ENCODE assay signal across 25 cellular contexts in genomic region chr1:18191037-18191867, GRCh38.
DNase-seq lines count a peak whose midpoint lies in the region; ATAC-seq and TF ChIP-seq lines count a peak whose summit lies in the region.
"Had no signal": no experiment of that assay in that cellular context is flagged by ENCODE, and none has a peak within 500 bp of the region (broad histone marks: within the 10 kb centered on the region; RNA-seq: fewer than 3 reads in every experiment).

No MANE protein-coding gene starts in this region.

- no peak overlapping the region for H3K27ac ChIP-seq in GM23338 (ENCODE audit: low read depth)
- peak overlapping the region; percentile 27 for H3K27ac ChIP-seq in angular gyrus (ENCODE audit: low read depth, low read length)
- H3K27ac ChIP-seq: gastroesophageal sphincter, upper lobe of left lung had no signal

- H3K4me3 Mint-ChIP-seq in GM23338 (no peak overlapping the region), neural crest cell (no peak overlapping the region)
- H3K4me3 Mint-ChIP-seq: activated naive CD8-positive, alpha-beta T cell treated with anti-CD3 and anti-CD28 coated beads, Interleukin-2, amount 50 U/mL, for 24 hours; naive thymus-derived CD8-positive, alpha-beta T cell; stimulated activated naive B cell treated with anti-CD40 and anti-IgM and Interleukin-4, amounts not matched to agents 10 μg/mL and 1 μg/mL and 100 μg/mL, for 72 hours; T-helper 1 cell treated with Interleukin-12 subunit alpha and Interleukin-12 subunit beta and Interleukin-4 antibody, amounts not matched to agents 30 μg/mL and 1 μg/mL, for 36 hours had no signal

- H3K4me1 ChIP-seq in GM23338 (ENCODE audit: insufficient read depth), result peaks cover 3% of the 10 kb centered on the region
- H3K4me1 ChIP-seq: gastroesophageal sphincter, upper lobe of left lung had no signal

- DNase-seq in GM23338 (ENCODE audit: low spot score), result no peak
- peak; percentile 73 for DNase-seq in NCI-H446 treated with DMSO at 0.1 percent for 48 hours (lab: John Stamatoyannopoulos, UW)
- DNase-seq in neural crest cell (ENCODE audit: low read depth, low spot score), result no peak
- DNase-seq in SW 1271 (lab: John Stamatoyannopoulos, UW), result no peak
- DNase-seq in NCI-H526 treated with DMSO at 0.1 percent for 48 hours (lab: John Stamatoyannopoulos, UW), result no peak
- DNase-seq: activated CD4-positive, alpha-beta T cell treated with anti-CD3 and anti-CD28 coated beads, Interleukin-2, amount 50 U/mL, for 48 hours; activated naive CD4-positive, alpha-beta T cell; activated naive CD8-positive, alpha-beta T cell treated with anti-CD3 and anti-CD28 coated beads, Interleukin-2, amount 50 U/mL, for 24 hours; activated T-cell treated with anti-CD3 and anti-CD28 coated beads, Interleukin-2, amount 50 U/mL, for 48 hours; dermis blood vessel endothelial cell; hippocampal formation; KBM-7; naive thymus-derived CD8-positive, alpha-beta T cell; NCI-H1105; NCI-H2029; NCI-H345; NK-92 treated with Interleukin-12 subunit alpha and Interleukin-12 subunit beta, amount 100 ng/mL, for 24 hours; stimulated activated naive B cell treated with anti-CD40 and anti-IgM and Interleukin-4, amounts not matched to agents 10 μg/mL and 1 μg/mL and 100 μg/mL, for 72 hours; upper lobe of left lung had no signal

- TF ChIP-seq CTCF in GM23338 (conservative IDR thresholded peaks at IDR 0.05; ENCODE audit: low read depth in 2 of 2), result no peak
- no peak for TF ChIP-seq CTCF in neural crest cell (conservative IDR thresholded peaks at IDR 0.05)

- no peaks in the 10 kb centered on the region for H3K36me3 ChIP-seq in GM23338 (ENCODE audit: insufficient read depth)
- H3K36me3 ChIP-seq: gastroesophageal sphincter, upper lobe of left lung had no signal

- H3K27ac Mint-ChIP-seq in GM23338 (no peak overlapping the region), neural crest cell (ENCODE audit: unreplicated experiment) (peak overlapping the region; percentile 87)
- H3K27ac Mint-ChIP-seq: activated naive CD8-positive, alpha-beta T cell treated with anti-CD3 and anti-CD28 coated beads, Interleukin-2, amount 50 U/mL, for 24 hours; naive thymus-derived CD8-positive, alpha-beta T cell; stimulated activated naive B cell treated with anti-CD40 and anti-IgM and Interleukin-4, amounts not matched to agents 10 μg/mL and 1 μg/mL and 100 μg/mL, for 72 hours; T-helper 1 cell treated with Interleukin-12 subunit alpha and Interleukin-12 subunit beta and Interleukin-4 antibody, amounts not matched to agents 30 μg/mL and 1 μg/mL, for 36 hours had no signal

- H3K79me2 ChIP-seq in GM23338 (replicated peaks; ENCODE audit: insufficient read depth), result no peaks in the 10 kb centered on the region

- no peak overlapping the region for H2AFZ ChIP-seq in GM23338

- no peaks in the 10 kb centered on the region for H3K9me2 ChIP-seq in GM23338 (ENCODE audit: insufficient read depth)

- no peaks in the 10 kb centered on the region for H3K27me3 ChIP-seq in GM23338 (ENCODE audit: insufficient read depth)
- H3K27me3 ChIP-seq: upper lobe of left lung had no signal

- no peaks in the 10 kb centered on the region for H3F3A ChIP-seq in GM23338 (replicated peaks; ENCODE audit: low read depth)

- H3K4me1 Mint-ChIP-seq in GM23338 (peaks cover 16% of the 10 kb centered on the region), neural crest cell (peaks cover 6% of the 10 kb centered on the region)
- H3K4me1 Mint-ChIP-seq: activated naive CD8-positive, alpha-beta T cell treated with anti-CD3 and anti-CD28 coated beads, Interleukin-2, amount 50 U/mL, for 24 hours; stimulated activated naive B cell treated with anti-CD40 and anti-IgM and Interleukin-4, amounts not matched to agents 10 μg/mL and 1 μg/mL and 100 μg/mL, for 72 hours had no signal

- no peak overlapping the region for H3K4me2 ChIP-seq in GM23338

- H3K36me3 Mint-ChIP-seq in GM23338 (ENCODE audit: low read depth), result no peaks in the 10 kb centered on the region
- no peaks in the 10 kb centered on the region for H3K36me3 Mint-ChIP-seq in neural crest cell (ENCODE audit: low read depth)
- H3K36me3 Mint-ChIP-seq: naive thymus-derived CD8-positive, alpha-beta T cell; stimulated activated naive B cell treated with anti-CD40 and anti-IgM and Interleukin-4, amounts not matched to agents 10 μg/mL and 1 μg/mL and 100 μg/mL, for 72 hours had no signal

- H3K9me3 Mint-ChIP-seq in GM23338, result no peaks in the 10 kb centered on the region
- H3K9me3 Mint-ChIP-seq in neural crest cell, result no peaks in the 10 kb centered on the region
- H3K9me3 Mint-ChIP-seq: activated naive CD8-positive, alpha-beta T cell treated with anti-CD3 and anti-CD28 coated beads, Interleukin-2, amount 50 U/mL, for 24 hours; naive thymus-derived CD8-positive, alpha-beta T cell; T-helper 1 cell treated with Interleukin-12 subunit alpha and Interleukin-12 subunit beta and Interleukin-4 antibody, amounts not matched to agents 30 μg/mL and 1 μg/mL, for 36 hours had no signal

- ATAC-seq in GM23338, result peak; percentile 31; the same call in 1 of the 3 replicates
- ATAC-seq in HG02840 (IDR thresholded peaks at IDR 0.05; ENCODE audit: low FRiP score, unreplicated experiment), result no peak
- ATAC-seq: activated CD4-positive, CD25-positive, alpha-beta regulatory T cell treated with anti-CD3 and anti-CD28 coated beads, Interleukin-2, amount 50 U/mL, for 24 hours; activated naive CD8-positive, alpha-beta T cell treated with anti-CD3 and anti-CD28 coated beads, Interleukin-2, amount 50 U/mL, for 24 hours; gastroesophageal sphincter; HCT116; naive thymus-derived CD8-positive, alpha-beta T cell; stimulated activated naive B cell treated with anti-CD40 and anti-IgM and Interleukin-4, amounts not matched to agents 10 μg/mL and 1 μg/mL and 100 μg/mL, for 72 hours had no signal

- H4K20me1 ChIP-seq in GM23338 (replicated peaks; ENCODE audit: insufficient read depth), result no peaks in the 10 kb centered on the region; the same call in 1 of the 2 replicates

- no peak overlapping the region for H3K4me3 ChIP-seq in GM23338
- H3K4me3 ChIP-seq: gastroesophageal sphincter, upper lobe of left lung had no signal

- H3K27me3 Mint-ChIP-seq in GM23338 (ENCODE audit: insufficient read depth, low read depth, poor library complexity) (peaks cover 1% of the 10 kb centered on the region), neural crest cell (ENCODE audit: low read depth) (peaks cover 39% of the 10 kb centered on the region)

TF ChIP-seq in GM23338, 12 proteins besides CTCF, POLR2A, EP300 and RAD21 (continues in another document):
- no peak for TF ChIP-seq ZNF331 (CRISPR knock-in tag; IDR thresholded peaks at IDR 0.05; ENCODE audit: low read depth)
- TF ChIP-seq JUNB (IDR thresholded peaks at IDR 0.05; ENCODE audit: unreplicated experiment), result no peak
- TF ChIP-seq REST (IDR thresholded peaks at IDR 0.05; ENCODE audit: unreplicated experiment), result no peak
